Comparison of ENCODE assay signal across 15 cellular contexts in genomic region chr3:14244521-14244920, GRCh38.
A peak's percentile ranks its signal among the peaks of the same experiment; 100 is the strongest.
DNase-seq lines count a peak whose midpoint lies in the region; ATAC-seq and TF ChIP-seq lines count a peak whose summit lies in the region.
"Had no signal": no experiment of that assay in that cellular context is flagged by ENCODE, and none has a peak within 500 bp of the region (broad histone marks: within the 10 kb centered on the region; RNA-seq: fewer than 3 reads in every experiment).

No MANE protein-coding gene starts in this region.

- DNase-seq in right atrium auricular region (ENCODE audit: low spot score) (peak; percentile 36), Right ventricle myocardium superior (no peak), hepatocyte (ENCODE audit: low spot score) (no peak), trophoblast cell (no peak), vagina (ENCODE audit: extremely low spot score in 2 of 2) (peak; percentile 32 to 52), MM.1S (no peak)
- DNase-seq in CD4-positive, alpha-beta memory T cell, result no peak
- DNase-seq: 8988T, AML-193, DMS53, GM23248 had no signal

- H2BK5ac ChIP-seq in trophoblast cell (ENCODE audit: low read depth, low read length, poor library complexity), result no peak overlapping the region

- H2BK120ac ChIP-seq in trophoblast cell (ENCODE audit: insufficient read depth, low read length, poor library complexity), result no peak overlapping the region

- no peaks in the 10 kb centered on the region for H3K4me1 ChIP-seq in right atrium auricular region
- peaks cover 21% of the 10 kb centered on the region for H3K4me1 ChIP-seq in hepatocyte (ENCODE audit: insufficient read depth)
- peaks cover 6 to 13% of the 10 kb centered on the region in 2 experiments for H3K4me1 ChIP-seq in trophoblast cell (ENCODE audit: control insufficient read depth in 1 of 2, insufficient read depth in 2 of 2, low read length in 2 of 2)
- no peaks in the 10 kb centered on the region for H3K4me1 ChIP-seq in vagina
- H3K4me1 ChIP-seq in MM.1S (ENCODE audit: low read length), result no peaks in the 10 kb centered on the region
- no peaks in the 10 kb centered on the region for H3K4me1 ChIP-seq in CD4-positive, alpha-beta memory T cell (ENCODE audit: insufficient read depth, low read length)

- H3K27ac Mint-ChIP-seq in CD4-positive, alpha-beta memory T cell, result no peak overlapping the region

- H3K23ac ChIP-seq in trophoblast cell (ENCODE audit: low read length), result no peak overlapping the region

- no peak overlapping the region for H3K9ac ChIP-seq in trophoblast cell (ENCODE audit: low read length)
- H3K9ac ChIP-seq in MM.1S (ENCODE audit: low read length), result no peak overlapping the region
- H3K9ac ChIP-seq: BLaER1, GM23248 had no signal

- TF ChIP-seq CTCF in right atrium auricular region (IDR thresholded peaks at IDR 0.05) (no peak), hepatocyte (IDR thresholded peaks at IDR 0.05; ENCODE audit: poor library complexity) (no peak), vagina (IDR thresholded peaks at IDR 0.05) (no peak), MM.1S (IDR thresholded peaks at IDR 0.05; ENCODE audit: low read length) (no peak)

- no peak overlapping the region for H3K27ac ChIP-seq in right atrium auricular region
- H3K27ac ChIP-seq in hepatocyte, result peak overlapping the region; percentile 55
- no peak overlapping the region for H3K27ac ChIP-seq in trophoblast cell (ENCODE audit: low read depth, low read length)
- H3K27ac ChIP-seq in vagina, result no peak overlapping the region
- no peak overlapping the region for H3K27ac ChIP-seq in MM.1S (ENCODE audit: low read length)
- no peak overlapping the region for H3K27ac ChIP-seq in CD4-positive, alpha-beta memory T cell (ENCODE audit: low read depth, low read length)
- H3K27ac ChIP-seq: BLaER1, GM23248, HL-60 had no signal

- POLR2A ChIA-PET in CD4-positive, alpha-beta memory T cell (lab: Charles Lee; ENCODE audit: partially characterized antibody), result no interaction called here

- H3K9me3 ChIP-seq in right atrium auricular region (no peaks in the 10 kb centered on the region), hepatocyte (ENCODE audit: low read depth) (no peaks in the 10 kb centered on the region), trophoblast cell (ENCODE audit: insufficient read depth, low read depth, low read length) (peaks cover 1% of the 10 kb centered on the region), vagina (no peaks in the 10 kb centered on the region), MM.1S (replicated peaks; ENCODE audit: insufficient read depth, low read length) (no peaks in the 10 kb centered on the region)
- H3K9me3 ChIP-seq in CD4-positive, alpha-beta memory T cell (ENCODE audit: control insufficient read depth in 1 of 2, low read length in 2 of 2), result no peaks in the 10 kb centered on the region
- H3K9me3 ChIP-seq: BLaER1 had no signal

- no peaks in the 10 kb centered on the region for H3K9me2 ChIP-seq in hepatocyte (replicated peaks; ENCODE audit: insufficient read depth)
- H3K9me2 ChIP-seq in MM.1S (replicated peaks; ENCODE audit: insufficient read depth, low read length), result no peaks in the 10 kb centered on the region

- intact Hi-C loops in Right ventricle myocardium superior (cut with DNase I), result no loop called here
- intact Hi-C loops in vagina (cut with DNase I), result no loop called here
- intact Hi-C loops in CD4-positive, alpha-beta memory T cell (cut with micrococcal nuclease), result no loop called here

- TF ChIP-seq POLR2A in vagina (IDR thresholded peaks at IDR 0.05), result no peak

- no peak overlapping the region for H4K12ac ChIP-seq in trophoblast cell (ENCODE audit: low read depth, low read length)

- no peaks in the 10 kb centered on the region for H3F3A ChIP-seq in MM.1S (ENCODE audit: insufficient read depth, low read length)

- H3K27me3 Mint-ChIP-seq in CD4-positive, alpha-beta memory T cell, result peaks cover 5 to 11% of the 10 kb centered on the region in 2 donors

- H3K4me3 ChIP-seq in right atrium auricular region (no peak overlapping the region), hepatocyte (no peak overlapping the region), trophoblast cell (ENCODE audit: low read depth, low read length) (no peak overlapping the region), vagina (no peak overlapping the region), MM.1S (ENCODE audit: low read length) (no peak overlapping the region)
- H3K4me3 ChIP-seq in CD4-positive, alpha-beta memory T cell (ENCODE audit: low read length in 2 of 2), result no peak overlapping the region
- H3K4me3 ChIP-seq: BLaER1, GM23248 had no signal

- no peak overlapping the region for H2AK5ac ChIP-seq in trophoblast cell (ENCODE audit: low read length)

- H2AFZ ChIP-seq in hepatocyte, result no peak overlapping the region
- H2AFZ ChIP-seq in trophoblast cell (ENCODE audit: insufficient read depth, low read length, poor library complexity), result no peak overlapping the region
- no peak overlapping the region for H2AFZ ChIP-seq in MM.1S (ENCODE audit: low read length)
- H2AFZ ChIP-seq: GM23248 had no signal

- 77% methylated on average over 5 of the region's 5 CpGs for WGBS in hepatocyte (ENCODE audit: low lambda C conversion rate, missing lambda C conversion rate)
- WGBS in trophoblast cell (ENCODE audit: extremely low coverage, insufficient coverage, insufficient read length), result no CpG with 5 or more reads among the region's 5 CpGs

- peaks cover 14% of the 10 kb centered on the region for H3K79me1 ChIP-seq in trophoblast cell (ENCODE audit: low read length)

- no peaks in the 10 kb centered on the region for H3K36me3 Mint-ChIP-seq in CD4-positive, alpha-beta memory T cell

- H4K8ac ChIP-seq in trophoblast cell (ENCODE audit: low read depth, low read length), result no peak overlapping the region

- CTCF ChIA-PET in CD4-positive, alpha-beta memory T cell (lab: Charles Lee; ENCODE audit: partially characterized antibody), result no interaction called here

- H3K27me3 ChIP-seq in right atrium auricular region (no peaks in the 10 kb centered on the region), hepatocyte (no peaks in the 10 kb centered on the region), trophoblast cell (ENCODE audit: insufficient read depth, low read length) (no peaks in the 10 kb centered on the region), vagina (no peaks in the 10 kb centered on the region), MM.1S (replicated peaks; ENCODE audit: insufficient read depth, low read length) (no peaks in the 10 kb centered on the region)
- H3K27me3 ChIP-seq in CD4-positive, alpha-beta memory T cell (ENCODE audit: insufficient read depth, low read length), result no peaks in the 10 kb centered on the region

- ATAC-seq in Right ventricle myocardium superior (ENCODE audit: poor library complexity) (no peak), GM21717 (IDR thresholded peaks at IDR 0.05; ENCODE audit: unreplicated experiment) (no peak)
- ATAC-seq: HCT116 had no signal

- H3K36me3 ChIP-seq in right atrium auricular region (no peaks in the 10 kb centered on the region), hepatocyte (replicated peaks; ENCODE audit: insufficient read depth, low read depth) (no peaks in the 10 kb centered on the region), trophoblast cell (ENCODE audit: control insufficient read depth in 1 of 2, insufficient read depth in 2 of 2, low read length in 2 of 2) (no peaks in the 10 kb centered on the region), vagina (no peaks in the 10 kb centered on the region), MM.1S (replicated peaks; ENCODE audit: insufficient read depth, low read length) (no peaks in the 10 kb centered on the region)
- no peaks in the 10 kb centered on the region for H3K36me3 ChIP-seq in CD4-positive, alpha-beta memory T cell (ENCODE audit: insufficient read depth, low read length)
- H3K36me3 ChIP-seq: BLaER1 had no signal

- H3K14ac ChIP-seq in trophoblast cell (ENCODE audit: low read length), result no peak overlapping the region

- H3K4me2 ChIP-seq in hepatocyte (no peak overlapping the region), trophoblast cell (ENCODE audit: low read length) (no peak overlapping the region), MM.1S (ENCODE audit: low read depth, low read length) (no peak overlapping the region)
- H3K4me2 ChIP-seq: BLaER1 had no signal

- H3K79me2 ChIP-seq in hepatocyte (no peaks in the 10 kb centered on the region), trophoblast cell (ENCODE audit: control insufficient read depth, insufficient read depth, low read length, poor library complexity) (no peaks in the 10 kb centered on the region), MM.1S (ENCODE audit: low read length) (no peaks in the 10 kb centered on the region)

- H4K20me1 ChIP-seq in hepatocyte (ENCODE audit: insufficient read depth, poor library complexity, severe bottlenecking) (no peaks in the 10 kb centered on the region), MM.1S (ENCODE audit: insufficient read depth, low read length) (no peaks in the 10 kb centered on the region)
- H4K20me1 ChIP-seq: BLaER1 had no signal

- H4K91ac ChIP-seq in trophoblast cell (ENCODE audit: low read depth, low read length), result peak overlapping the region; percentile 54

- H2BK12ac ChIP-seq in trophoblast cell (ENCODE audit: low read length), result peak overlapping the region; percentile 36

- no peak overlapping the region for H3K4ac ChIP-seq in trophoblast cell (ENCODE audit: low read depth, low read length)

- no peaks in the 10 kb centered on the region for H3K9me3 Mint-ChIP-seq in CD4-positive, alpha-beta memory T cell

- H3K18ac ChIP-seq in trophoblast cell (ENCODE audit: low read length), result no peak overlapping the region

- no peak overlapping the region for H3K4me3 Mint-ChIP-seq in CD4-positive, alpha-beta memory T cell

- H3K4me1 Mint-ChIP-seq in CD4-positive, alpha-beta memory T cell, result no peaks in the 10 kb centered on the region

Comparison
In these comparisons a context has a peak if more than half of its experiments do, and no peak if none do; other contexts are left out.
1. DNase-seq: peak in right atrium auricular region (single experiment) and vagina (2 of 2); none in Right ventricle myocardium superior (single experiment), hepatocyte (single experiment), trophoblast cell (0 of 2), MM.1S (single experiment) and CD4-positive, alpha-beta memory T cell (0 of 5).